In genomic region chr1:10588640-10589039, GRCh38 we compare ENCODE assay signal across 9 cellular contexts.
"Had no signal": no experiment of that assay in that cellular context is flagged by ENCODE, and none has a peak within 500 bp of the region (broad histone marks: within the 10 kb centered on the region; RNA-seq: fewer than 3 reads in every experiment).

No MANE protein-coding gene starts in this region.

- ATAC-seq: HCT116 had no signal

- H3K9ac ChIP-seq: GM23248 had no signal

- DNase-seq: GM23248, GOT3, H7, HFFc6, IMR-90, KBM-7 had no signal

- H2AFZ ChIP-seq: GM23248 had no signal

- H3K27ac ChIP-seq: GM23248, HL-60 had no signal

- H3K4me3 ChIP-seq: GM23248, HAP-1 had no signal

- H3K36me3 ChIP-seq: HAP-1 had no signal
